ENCODE assay signal across 14 cellular contexts in genomic region chr4:114691865-114692264, GRCh38.
A peak's percentile ranks its signal among the peaks of the same experiment; 100 is the strongest.
DNase-seq lines count a peak whose midpoint lies in the region; ATAC-seq, FAIRE-seq and TF ChIP-seq lines count a peak whose summit lies in the region.
"Had no signal": no experiment of that assay in that cellular context is flagged by ENCODE, and none has a peak within 500 bp of the region (broad histone marks: within the 10 kb centered on the region; RNA-seq: fewer than 3 reads in every experiment).

No MANE protein-coding gene starts in this region.

- dilution Hi-C loops in keratinocyte (cut with MboI; ENCODE audit: extremely low pct_ligation_motif_present, low sequenced_read_pairs), result no loop called here

- H3K36me3 ChIP-seq in keratinocyte (ENCODE audit: control insufficient read depth in 2 of 2, extremely low read depth in 1 of 2, insufficient read depth in 2 of 2, low read length in 2 of 2) (no peaks in the 10 kb centered on the region), heart right ventricle (no peaks in the 10 kb centered on the region), HAP-1 (replicated peaks) (no peaks in the 10 kb centered on the region)
- H3K36me3 ChIP-seq: prostate gland had no signal

- no peaks in the 10 kb centered on the region for H3K79me2 ChIP-seq in keratinocyte (ENCODE audit: control insufficient read depth, insufficient read depth, low read length)

- 64 to 71% methylated on average over 1 of the region's 1 CpG for WGBS in heart right ventricle, 2 donors

- H3K27ac ChIP-seq in keratinocyte (ENCODE audit: control insufficient read depth, insufficient read depth, low read length) (no peak overlapping the region), heart right ventricle (no peak overlapping the region)
- H3K27ac ChIP-seq: prostate gland had no signal

- H2AFZ ChIP-seq in keratinocyte (ENCODE audit: control insufficient read depth, low read length), result peak overlapping the region; percentile 24

- no peaks in the 10 kb centered on the region for H4K20me1 ChIP-seq in keratinocyte (ENCODE audit: control insufficient read depth, extremely low read depth, insufficient read depth, low read length)

- H3K9me3 ChIP-seq in keratinocyte (ENCODE audit: control insufficient read depth, low read depth, low read length) (no peaks in the 10 kb centered on the region), heart right ventricle (no peaks in the 10 kb centered on the region), HAP-1 (no peaks in the 10 kb centered on the region)
- H3K9me3 ChIP-seq: prostate gland had no signal

- DNase-seq in keratinocyte (ENCODE audit: low read depth, low spot score), result no peak
- no peak for DNase-seq in heart right ventricle
- no peak for DNase-seq in AML-193 (lab: John Stamatoyannopoulos, UW)
- no peak for DNase-seq in HAP-1 (ENCODE audit: low spot score in 2 of 2)
- DNase-seq: activated CD8-positive, alpha-beta memory T cell treated with anti-CD3 and anti-CD28 coated beads for 24 hours; COR-L47; effector memory CD4-positive, alpha-beta T cell; glutamatergic neuron; NCI-H1436 treated with DMSO at 0.1 percent for 48 hours had no signal

- in situ Hi-C loops in HAP-1 (cut with MboI; ENCODE audit: low sequenced_read_pairs), result no loop called here

- H3K27me3 ChIP-seq in keratinocyte (ENCODE audit: control insufficient read depth, extremely low read depth, insufficient read depth, low read length), result no peaks in the 10 kb centered on the region
- no peaks in the 10 kb centered on the region for H3K27me3 ChIP-seq in heart right ventricle
- no peaks in the 10 kb centered on the region for H3K27me3 ChIP-seq in HAP-1 (ENCODE audit: low read depth)

- H3K9ac ChIP-seq in keratinocyte (ENCODE audit: control insufficient read depth, extremely low read depth, insufficient read depth, low read length), result no peak overlapping the region

- ATAC-seq in GM19023 (IDR thresholded peaks at IDR 0.05; ENCODE audit: unreplicated experiment) (peak; percentile 87), GM21576 (IDR thresholded peaks at IDR 0.05; ENCODE audit: unreplicated experiment) (peak; percentile 96), HG03097 (IDR thresholded peaks at IDR 0.05; ENCODE audit: low FRiP score, unreplicated experiment) (peak; percentile 88), heart right ventricle (no peak)

- no peak overlapping the region for H3K4me3 ChIP-seq in keratinocyte (ENCODE audit: control insufficient read depth in 2 of 3, extremely low read depth in 1 of 3, insufficient read depth in 2 of 3, low read depth in 1 of 3, low read length in 3 of 3)
- no peak overlapping the region for H3K4me3 ChIP-seq in heart right ventricle
- no peak overlapping the region for H3K4me3 ChIP-seq in HAP-1
- H3K4me3 ChIP-seq: lung, prostate gland had no signal

- intact Hi-C loops in heart right ventricle (cut with DNase I), result loop anchor here in 9 of 10 donors (5.0 to 10.0 kb wide), 3 partner anchors 297 to 307 kb away; no protein-coding TSS in a partner anchor

- H3K4me1 ChIP-seq in keratinocyte (ENCODE audit: control insufficient read depth, extremely low read depth, insufficient read depth, low read length) (no peaks in the 10 kb centered on the region), heart right ventricle (peaks cover 0 to 6% (median 0%) of the 10 kb centered on the region in 9 donors), HAP-1 (peaks cover 3% of the 10 kb centered on the region; the same call in 1 of the 2 replicates)
- H3K4me1 ChIP-seq: prostate gland had no signal

- TF ChIP-seq CTCF in keratinocyte (optimal IDR thresholded peaks at IDR 0.05 in 1 of 3, IDR thresholded peaks at IDR 0.05 in 1 of 3, conservative IDR thresholded peaks at IDR 0.05 in 1 of 3; ENCODE audit: extremely low read depth in 1 of 3, insufficient read depth in 2 of 3, low read length in 3 of 3) (no peak), heart right ventricle (IDR thresholded peaks at IDR 0.05) (no peak)

- no peak overlapping the region for H3K4me2 ChIP-seq in keratinocyte (ENCODE audit: control insufficient read depth, extremely low read depth, insufficient read depth, low read depth, low read length)

- no peak for FAIRE-seq in keratinocyte (lab: Jason Lieb, UNC)

- H3K9me1 ChIP-seq in keratinocyte (ENCODE audit: control insufficient read depth, extremely low read depth, insufficient read depth, low read length), result no peaks in the 10 kb centered on the region

Comparison
In these comparisons a context has a peak if more than half of its experiments do, and no peak if none do; other contexts are left out.
1. ATAC-seq: peak in GM19023 (single experiment), GM21576 (single experiment) and HG03097 (single experiment); none in heart right ventricle (0 of 8).